Comparison of ENCODE assay signal across 8 cellular contexts in the genomic region with DNA sequence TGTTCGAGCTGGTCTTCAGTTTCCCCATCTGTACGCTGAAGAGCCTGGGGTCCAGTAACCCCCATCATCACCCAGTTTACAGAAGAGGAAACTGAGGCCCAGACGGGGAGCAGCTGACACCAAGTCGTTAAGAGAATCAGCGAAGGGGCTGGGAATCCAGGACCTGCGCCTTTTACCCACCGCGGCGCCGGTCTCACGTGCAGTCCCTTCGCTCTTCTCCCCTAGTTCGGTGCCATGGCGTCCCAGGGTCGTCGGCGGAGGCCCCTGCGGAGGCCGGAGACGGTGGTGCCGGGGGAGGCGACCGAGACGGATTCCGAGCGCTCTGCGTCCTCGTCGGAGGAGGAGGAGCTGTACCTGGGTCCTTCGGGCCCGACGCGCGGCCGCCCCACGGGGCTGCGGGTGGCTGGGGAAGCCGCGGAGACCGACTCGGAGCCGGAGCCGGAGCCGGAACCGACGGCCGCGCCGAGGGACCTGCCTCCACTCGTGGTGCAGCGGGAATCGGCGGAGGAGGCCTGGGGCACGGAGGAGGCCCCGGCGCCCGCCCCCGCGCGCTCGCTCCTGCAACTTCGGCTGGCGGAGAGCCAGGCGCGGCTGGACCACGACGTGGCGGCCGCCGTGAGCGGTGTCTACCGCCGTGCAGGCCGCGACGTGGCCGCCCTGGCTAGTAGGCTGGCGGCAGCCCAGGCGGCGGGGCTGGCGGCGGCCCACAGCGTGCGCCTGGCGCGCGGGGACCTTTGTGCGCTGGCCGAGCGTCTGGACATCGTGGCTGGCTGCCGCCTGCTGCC. TPM values are rescaled to one million over a fixed set of nuclear protein-coding genes. Genes with fewer than 3 reads are reported as not detected.
A peak's percentile ranks its signal among the peaks of the same experiment; 100 is the strongest.
DNase-seq lines count a peak whose midpoint lies in the region; ATAC-seq and TF ChIP-seq lines count a peak whose summit lies in the region.

No MANE protein-coding gene starts in this region.

- H3K9me3 ChIP-seq in OCI-LY3 (ENCODE audit: insufficient read depth, low read length): no peaks in the 10 kb centered on the region
- no peaks in the 10 kb centered on the region for H3K9me3 ChIP-seq in adrenal gland (replicated peaks in 1 of 3)
- H3K9me3 ChIP-seq in iPS-18c (ENCODE audit: control insufficient read depth, insufficient read depth, low read length): peaks cover 2% of the 10 kb centered on the region

- H3K79me2 ChIP-seq in OCI-LY3 (ENCODE audit: low read length): peaks cover 32% of the 10 kb centered on the region

- H3K36me3 ChIP-seq in OCI-LY3 (replicated peaks; ENCODE audit: low read depth, low read length) (peaks cover 7% of the 10 kb centered on the region), adrenal gland (replicated peaks in 1 of 2) (no peaks in the 10 kb centered on the region)

- in situ Hi-C loops in GM13976 (cut with MboI; ENCODE audit: low sequenced_read_pairs, unreplicated experiment): no loop called here

- H3K4me3 ChIP-seq in OCI-LY3 (ENCODE audit: low read length): peak overlapping the region; percentile 92
- peak overlapping the region; percentile 20 to 70 (median 48) for H3K4me3 ChIP-seq in adrenal gland
- peak overlapping the region; percentile 73 for H3K4me3 ChIP-seq in iPS-18c (ENCODE audit: insufficient read depth, low read depth, low read length)

- peaks cover 8% of the 10 kb centered on the region; the same call in 1 of the 2 replicates for H3K4me1 ChIP-seq in OCI-LY3 (ENCODE audit: low read length)
- H3K4me1 ChIP-seq in adrenal gland (replicated peaks in 1 of 2): peaks cover 19 to 32% of the 10 kb centered on the region in 2 donors

- H4K20me1 ChIP-seq in OCI-LY3 (ENCODE audit: insufficient read depth, low read length): no peaks in the 10 kb centered on the region

- peak overlapping the region; percentile 83 for H2AFZ ChIP-seq in OCI-LY3 (ENCODE audit: low read depth, low read length)

- ATAC-seq in HG02759 (IDR thresholded peaks at IDR 0.05; ENCODE audit: unreplicated experiment): no peak

- H3K9ac ChIP-seq in OCI-LY3 (ENCODE audit: low read length): peak overlapping the region; percentile 92

- H3K27me3 ChIP-seq in OCI-LY3 (ENCODE audit: low read depth, low read length): no peaks in the 10 kb centered on the region
- H3K27me3 ChIP-seq in adrenal gland: no peaks in the 10 kb centered on the region

- TF ChIP-seq CTCF in GM13976 (IDR thresholded peaks at IDR 0.05; ENCODE audit: borderline replicate concordance, control extremely low read depth, extremely low read depth, insufficient read depth, missing control alignments) (no peak), OCI-LY3 (IDR thresholded peaks at IDR 0.05; ENCODE audit: low read depth, low read length) (no peak), adrenal gland (IDR thresholded peaks at IDR 0.05) (no peak)

- DNase-seq in GM13976 (ENCODE audit: low spot score): peak; percentile 51
- peak in 5 of 7 donors; percentile 52 to 69 (median 56) for DNase-seq in adrenal gland
- peak; percentile 11 to 35 for DNase-seq in stimulated activated CD4-positive, alpha-beta T cell treated with anti-CD3 and anti-CD28 coated beads, Interleukin-1b, Interleukin-23, amount 100 ng/mL, for 4 hours (ENCODE audit: low read depth in 2 of 2)
- no peak for DNase-seq in NCI-H526 treated with DMSO at 0.1 percent for 48 hours (lab: John Stamatoyannopoulos, UW)
- DNase-seq in NCI-H510A treated with DMSO at 0.1 percent for 48 hours (lab: John Stamatoyannopoulos, UW): no peak

- 0 to 2% (median 1%) methylated on average over 6 to 92 of the region's 92 CpGs; no CpG with 5 or more reads in 1 of the 4 donors for WGBS in adrenal gland, 4 donors

- TF ChIP-seq POLR2A in adrenal gland (IDR thresholded peaks at IDR 0.05): no peak

- H3K27ac ChIP-seq in OCI-LY3 (ENCODE audit: low read length) (peak overlapping the region; percentile 58), adrenal gland (peak overlapping the region; percentile 69 to 94 (median 83))

- H3K4me2 ChIP-seq in OCI-LY3 (ENCODE audit: low read length): peak overlapping the region; percentile 91

- intact Hi-C loops in adrenal gland (cut with DNase I): no loop called here

RNA-seq across cellular contexts. Expression of a gene that starts 0.7 kb away (rescaled TPM):
- total RNA-seq in adrenal gland: 10 to 100 TPM; 13.6 to 25.5 (median 19.0) TPM
- polyA plus RNA-seq in adrenal gland: 10 to 100 TPM in 1 of 3 donors, 1 to 10 TPM in 2; 3.9 to 11.9 (median 4.1) TPM

RNA-seq across cellular contexts. Expression of a gene that starts 1.2 kb away (rescaled TPM):
- 10 to 100 TPM; 24.6 to 71.4 (median 37.9) TPM for total RNA-seq in adrenal gland
- polyA plus RNA-seq in adrenal gland: 10 to 100 TPM in 2 of 3 donors, 1 to 10 TPM in 1; 5.1 to 41.7 (median 34.3) TPM

RNA-seq across cellular contexts. Expression of a gene that starts 18.5 kb away (rescaled TPM):
- total RNA-seq in adrenal gland: 1 to 10 TPM in 1 of 8 donors, under 1 TPM in 6, not detected in 1; 0.06 to 1.1 (median 0.27) TPM
- under 1 TPM in 2 of 3 donors, not detected in 1; 0.13 to 0.16 TPM for polyA plus RNA-seq in adrenal gland

Comparison
In these comparisons a context has a peak if more than half of its experiments do, and no peak if none do; other contexts are left out.
1. DNase-seq: peak in GM13976 (single experiment), adrenal gland (5 of 7) and stimulated activated CD4-positive, alpha-beta T cell treated with anti-CD3 and anti-CD28 coated beads, Interleukin-1b, Interleukin-23, amount 100 ng/mL, for 4 hours (2 of 2); none in NCI-H526 treated with DMSO at 0.1 percent for 48 hours (single experiment) and NCI-H510A treated with DMSO at 0.1 percent for 48 hours (single experiment).
2. Peak in every context shown above with its lines, with median percentiles within 50 percentile points of each other: H3K4me3 ChIP-seq.